ENCODE assay signal across 26 cellular contexts in genomic region chr6:154394571-154394970, GRCh38. TPM values are rescaled to one million over a fixed set of nuclear protein-coding genes. Genes with fewer than 3 reads are reported as not detected.
"Had no signal": no experiment of that assay in that cellular context is flagged by ENCODE, and none has a peak within 500 bp of the region (broad histone marks: within the 10 kb centered on the region; RNA-seq: fewer than 3 reads in every experiment).

No MANE protein-coding gene starts in this region.

- H3K9ac ChIP-seq: KMS-11 had no signal

- H3K27me3 Mint-ChIP-seq: activated naive CD8-positive, alpha-beta T cell treated with anti-CD3 and anti-CD28 coated beads, Interleukin-2, amount 10 ng/mL, durations not matched to agents 7 days and 5 days had no signal

- H3K4me2 ChIP-seq: KMS-11 had no signal

- H3K36me3 Mint-ChIP-seq: activated naive CD4-positive, alpha-beta T cell treated with anti-CD3 and anti-CD28 coated beads, Interleukin-2, amount 10 ng/mL, durations not matched to agents 7 days and 5 days; activated naive CD8-positive, alpha-beta T cell treated with anti-CD3 and anti-CD28 coated beads, Interleukin-2, amount 10 ng/mL, durations not matched to agents 7 days and 5 days had no signal

- H3K4me3 Mint-ChIP-seq: activated B cell treated with CpG ODN at 0.5 μM for 24 hours; activated CD4-positive, alpha-beta memory T cell treated with anti-CD3 and anti-CD28 coated beads, Interleukin-2, amount 10 ng/mL, durations not matched to agents 7 days and 5 days; activated naive CD4-positive, alpha-beta T cell treated with anti-CD3 and anti-CD28 coated beads, Interleukin-2, amount 10 ng/mL, durations not matched to agents 7 days and 5 days; activated naive CD8-positive, alpha-beta T cell treated with anti-CD3 and anti-CD28 coated beads, Interleukin-2, amount 10 ng/mL, durations not matched to agents 7 days and 5 days; activated T-cell treated with anti-CD3 and anti-CD28 coated beads, Interleukin-2, amount 50 U/mL, for 72 hours; T-helper 1 cell treated with Interleukin-12 subunit alpha and Interleukin-12 subunit beta and Interleukin-4 antibody, amounts not matched to agents 30 μg/mL and 1 μg/mL, for 36 hours had no signal

- H3K27me3 ChIP-seq: adrenal gland, Peyer's patch, SJCRH30 had no signal

- H3K27ac Mint-ChIP-seq: activated B cell treated with CpG ODN at 0.5 μM for 24 hours; activated CD4-positive, alpha-beta memory T cell treated with anti-CD3 and anti-CD28 coated beads, Interleukin-2, amount 10 ng/mL, durations not matched to agents 7 days and 5 days; activated naive CD4-positive, alpha-beta T cell treated with anti-CD3 and anti-CD28 coated beads, Interleukin-2, amount 10 ng/mL, durations not matched to agents 7 days and 5 days; activated naive CD8-positive, alpha-beta T cell treated with anti-CD3 and anti-CD28 coated beads, Interleukin-2, amount 10 ng/mL, durations not matched to agents 7 days and 5 days; activated T-cell treated with anti-CD3 and anti-CD28 coated beads, Interleukin-2, amount 50 U/mL, for 72 hours; activated T-helper 2 cell treated with anti-CD3 and anti-CD28 coated beads, Interferon-gamma antibody, Interleukin-2, Interleukin-4, amounts not matched to agents 10 μg/mL and 5 μg/mL and 100 μg/mL, durations not matched to agents 14 hours and 24 hours and 36 hours; T-helper 1 cell treated with Interleukin-12 subunit alpha and Interleukin-12 subunit beta and Interleukin-4 antibody, amounts not matched to agents 30 μg/mL and 1 μg/mL, for 36 hours had no signal

- H3K27ac ChIP-seq: adrenal gland, KMS-11, Peyer's patch, RWPE1, SJCRH30 had no signal

- H3K4me1 ChIP-seq: adrenal gland, Peyer's patch, SJCRH30 had no signal

- DNase-seq: activated B cell treated with CpG ODN at 0.5 μM for 24 hours; activated CD4-positive, alpha-beta memory T cell treated with anti-CD3 and anti-CD28 coated beads, Interleukin-2, amount 10 ng/mL, durations not matched to agents 7 days and 5 days; activated CD4-positive, alpha-beta T cell treated with anti-CD3 and anti-CD28 coated beads, Interleukin-2, amount 50 U/mL, for 1 hour; activated gamma-delta T cell treated with Interleukin-2 at 50 U/mL for 16 hours; activated naive CD4-positive, alpha-beta T cell treated with anti-CD3 and anti-CD28 coated beads, Interleukin-2, amount 10 ng/mL, durations not matched to agents 7 days and 5 days; activated naive CD8-positive, alpha-beta T cell treated with anti-CD3 and anti-CD28 coated beads, Interleukin-2, amount 10 ng/mL, durations not matched to agents 7 days and 5 days; activated T-cell treated with anti-CD3 and anti-CD28 coated beads, Interleukin-2, amount 50 U/mL, for 72 hours; adrenal gland; NCI-H1092; NCI-H1417; NCI-H1694; NCI-H2029 treated with DMSO at 0.1 percent for 48 hours; NCI-H345; NCI-H510A; NCI-H526 treated with DMSO at 0.1 percent for 48 hours; NCI-H82; Peyer's patch; Right ventricle myocardium superior; SJCRH30; T1000 had no signal

- H3K9me3 ChIP-seq: adrenal gland, Peyer's patch, SJCRH30 had no signal

- H3K4me1 Mint-ChIP-seq: activated B cell treated with CpG ODN at 0.5 μM for 24 hours; activated CD4-positive, alpha-beta memory T cell treated with anti-CD3 and anti-CD28 coated beads, Interleukin-2, amount 10 ng/mL, durations not matched to agents 7 days and 5 days; activated naive CD4-positive, alpha-beta T cell treated with anti-CD3 and anti-CD28 coated beads, Interleukin-2, amount 10 ng/mL, durations not matched to agents 7 days and 5 days; activated naive CD8-positive, alpha-beta T cell treated with anti-CD3 and anti-CD28 coated beads, Interleukin-2, amount 10 ng/mL, durations not matched to agents 7 days and 5 days had no signal

- H3K9me3 Mint-ChIP-seq: activated B cell treated with CpG ODN at 0.5 μM for 24 hours; activated CD4-positive, alpha-beta memory T cell treated with anti-CD3 and anti-CD28 coated beads, Interleukin-2, amount 10 ng/mL, durations not matched to agents 7 days and 5 days; activated naive CD4-positive, alpha-beta T cell treated with anti-CD3 and anti-CD28 coated beads, Interleukin-2, amount 10 ng/mL, durations not matched to agents 7 days and 5 days; activated T-cell treated with anti-CD3 and anti-CD28 coated beads, Interleukin-2, amount 50 U/mL, for 72 hours; activated T-helper 2 cell treated with anti-CD3 and anti-CD28 coated beads, Interferon-gamma antibody, Interleukin-2, Interleukin-4, amounts not matched to agents 10 μg/mL and 5 μg/mL and 100 μg/mL, durations not matched to agents 14 hours and 24 hours and 36 hours; T-helper 1 cell treated with Interleukin-12 subunit alpha and Interleukin-12 subunit beta and Interleukin-4 antibody, amounts not matched to agents 30 μg/mL and 1 μg/mL, for 36 hours had no signal

- H3K4me3 ChIP-seq: adrenal gland, Peyer's patch, SJCRH30 had no signal

- H3K36me3 ChIP-seq: adrenal gland, Peyer's patch, SJCRH30 had no signal

- ATAC-seq: activated T-cell treated with anti-CD3 and anti-CD28 coated beads, Interleukin-2, amount 50 U/mL, for 72 hours; SK-N-SH treated with all-trans-retinoic acid at 6 μM for 48 hours had no signal

RNA-seq across cellular contexts. Expression of gene IPCEF1, which starts 38.0 kb away (rescaled TPM):
- total RNA-seq: MCF 10A had no signal
